ENCODE assay signal across 1 cellular context in the genomic region with DNA sequence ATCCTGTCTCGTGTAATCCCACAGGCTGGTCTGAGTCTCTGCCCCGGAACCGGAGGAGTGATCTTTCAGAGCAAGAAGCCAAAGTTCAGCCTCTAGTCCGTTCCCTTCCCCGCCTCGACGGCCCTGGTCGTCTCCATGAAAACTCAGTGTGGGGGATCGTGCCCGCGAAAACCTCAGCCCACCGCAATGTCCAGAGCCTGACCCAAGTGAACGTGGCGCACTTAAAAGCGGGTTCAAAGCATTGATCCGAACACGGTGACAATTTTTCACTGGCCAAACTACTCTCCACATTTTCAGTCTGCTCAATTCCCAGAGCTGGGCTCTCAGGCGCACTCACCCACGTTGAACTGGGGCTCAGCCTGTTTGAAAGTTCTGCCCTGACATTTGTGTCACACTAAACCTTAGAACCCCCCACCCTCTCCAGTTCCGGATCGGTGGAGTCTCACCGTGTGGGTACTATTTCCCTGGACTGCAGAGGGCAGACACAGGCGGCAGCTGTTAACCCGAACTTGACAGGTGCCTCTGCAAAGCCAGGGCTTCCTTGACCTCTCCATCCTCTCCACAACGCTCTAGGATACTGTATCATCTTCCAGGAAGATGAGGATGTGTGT.
TF ChIP-seq lines count a peak whose summit lies in the region.

No MANE protein-coding gene starts in this region.

TF ChIP-seq in HEK293, 187 proteins besides CTCF, POLR2A, EP300 and RAD21 (continued from another document):
- TF ChIP-seq, protein P1, sequence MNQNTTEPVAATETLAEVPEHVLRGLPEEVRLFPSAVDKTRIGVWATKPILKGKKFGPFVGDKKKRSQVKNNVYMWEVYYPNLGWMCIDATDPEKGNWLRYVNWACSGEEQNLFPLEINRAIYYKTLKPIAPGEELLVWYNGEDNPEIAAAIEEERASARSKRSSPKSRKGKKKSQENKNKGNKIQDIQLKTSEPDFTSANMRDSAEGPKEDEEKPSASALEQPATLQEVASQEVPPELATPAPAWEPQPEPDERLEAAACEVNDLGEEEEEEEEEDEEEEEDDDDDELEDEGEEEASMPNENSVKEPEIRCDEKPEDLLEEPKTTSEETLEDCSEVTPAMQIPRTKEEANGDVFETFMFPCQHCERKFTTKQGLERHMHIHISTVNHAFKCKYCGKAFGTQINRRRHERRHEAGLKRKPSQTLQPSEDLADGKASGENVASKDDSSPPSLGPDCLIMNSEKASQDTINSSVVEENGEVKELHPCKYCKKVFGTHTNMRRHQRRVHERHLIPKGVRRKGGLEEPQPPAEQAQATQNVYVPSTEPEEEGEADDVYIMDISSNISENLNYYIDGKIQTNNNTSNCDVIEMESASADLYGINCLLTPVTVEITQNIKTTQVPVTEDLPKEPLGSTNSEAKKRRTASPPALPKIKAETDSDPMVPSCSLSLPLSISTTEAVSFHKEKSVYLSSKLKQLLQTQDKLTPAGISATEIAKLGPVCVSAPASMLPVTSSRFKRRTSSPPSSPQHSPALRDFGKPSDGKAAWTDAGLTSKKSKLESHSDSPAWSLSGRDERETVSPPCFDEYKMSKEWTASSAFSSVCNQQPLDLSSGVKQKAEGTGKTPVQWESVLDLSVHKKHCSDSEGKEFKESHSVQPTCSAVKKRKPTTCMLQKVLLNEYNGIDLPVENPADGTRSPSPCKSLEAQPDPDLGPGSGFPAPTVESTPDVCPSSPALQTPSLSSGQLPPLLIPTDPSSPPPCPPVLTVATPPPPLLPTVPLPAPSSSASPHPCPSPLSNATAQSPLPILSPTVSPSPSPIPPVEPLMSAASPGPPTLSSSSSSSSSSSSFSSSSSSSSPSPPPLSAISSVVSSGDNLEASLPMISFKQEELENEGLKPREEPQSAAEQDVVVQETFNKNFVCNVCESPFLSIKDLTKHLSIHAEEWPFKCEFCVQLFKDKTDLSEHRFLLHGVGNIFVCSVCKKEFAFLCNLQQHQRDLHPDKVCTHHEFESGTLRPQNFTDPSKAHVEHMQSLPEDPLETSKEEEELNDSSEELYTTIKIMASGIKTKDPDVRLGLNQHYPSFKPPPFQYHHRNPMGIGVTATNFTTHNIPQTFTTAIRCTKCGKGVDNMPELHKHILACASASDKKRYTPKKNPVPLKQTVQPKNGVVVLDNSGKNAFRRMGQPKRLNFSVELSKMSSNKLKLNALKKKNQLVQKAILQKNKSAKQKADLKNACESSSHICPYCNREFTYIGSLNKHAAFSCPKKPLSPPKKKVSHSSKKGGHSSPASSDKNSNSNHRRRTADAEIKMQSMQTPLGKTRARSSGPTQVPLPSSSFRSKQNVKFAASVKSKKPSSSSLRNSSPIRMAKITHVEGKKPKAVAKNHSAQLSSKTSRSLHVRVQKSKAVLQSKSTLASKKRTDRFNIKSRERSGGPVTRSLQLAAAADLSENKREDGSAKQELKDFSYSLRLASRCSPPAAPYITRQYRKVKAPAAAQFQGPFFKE (tag by site-specific recombination; IDR thresholded peaks at IDR 0.05; ENCODE audit: borderline replicate concordance) = no peak
- TF ChIP-seq ZBTB1 (tag by site-specific recombination; IDR thresholded peaks at IDR 0.05) = no peak
- TF ChIP-seq, protein P2, sequence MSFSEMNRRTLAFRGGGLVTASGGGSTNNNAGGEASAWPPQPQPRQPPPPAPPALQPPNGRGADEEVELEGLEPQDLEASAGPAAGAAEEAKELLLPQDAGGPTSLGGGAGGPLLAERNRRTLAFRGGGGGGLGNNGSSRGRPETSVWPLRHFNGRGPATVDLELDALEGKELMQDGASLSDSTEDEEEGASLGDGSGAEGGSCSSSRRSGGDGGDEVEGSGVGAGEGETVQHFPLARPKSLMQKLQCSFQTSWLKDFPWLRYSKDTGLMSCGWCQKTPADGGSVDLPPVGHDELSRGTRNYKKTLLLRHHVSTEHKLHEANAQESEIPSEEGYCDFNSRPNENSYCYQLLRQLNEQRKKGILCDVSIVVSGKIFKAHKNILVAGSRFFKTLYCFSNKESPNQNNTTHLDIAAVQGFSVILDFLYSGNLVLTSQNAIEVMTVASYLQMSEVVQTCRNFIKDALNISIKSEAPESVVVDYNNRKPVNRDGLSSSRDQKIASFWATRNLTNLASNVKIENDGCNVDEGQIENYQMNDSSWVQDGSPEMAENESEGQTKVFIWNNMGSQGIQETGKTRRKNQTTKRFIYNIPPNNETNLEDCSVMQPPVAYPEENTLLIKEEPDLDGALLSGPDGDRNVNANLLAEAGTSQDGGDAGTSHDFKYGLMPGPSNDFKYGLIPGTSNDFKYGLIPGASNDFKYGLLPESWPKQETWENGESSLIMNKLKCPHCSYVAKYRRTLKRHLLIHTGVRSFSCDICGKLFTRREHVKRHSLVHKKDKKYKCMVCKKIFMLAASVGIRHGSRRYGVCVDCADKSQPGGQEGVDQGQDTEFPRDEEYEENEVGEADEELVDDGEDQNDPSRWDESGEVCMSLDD (tag by site-specific recombination; IDR thresholded peaks at IDR 0.05) = no peak
- no peak for TF ChIP-seq ZNF664 (tag by site-specific recombination; IDR thresholded peaks at IDR 0.05)
- TF ChIP-seq, protein P3, sequence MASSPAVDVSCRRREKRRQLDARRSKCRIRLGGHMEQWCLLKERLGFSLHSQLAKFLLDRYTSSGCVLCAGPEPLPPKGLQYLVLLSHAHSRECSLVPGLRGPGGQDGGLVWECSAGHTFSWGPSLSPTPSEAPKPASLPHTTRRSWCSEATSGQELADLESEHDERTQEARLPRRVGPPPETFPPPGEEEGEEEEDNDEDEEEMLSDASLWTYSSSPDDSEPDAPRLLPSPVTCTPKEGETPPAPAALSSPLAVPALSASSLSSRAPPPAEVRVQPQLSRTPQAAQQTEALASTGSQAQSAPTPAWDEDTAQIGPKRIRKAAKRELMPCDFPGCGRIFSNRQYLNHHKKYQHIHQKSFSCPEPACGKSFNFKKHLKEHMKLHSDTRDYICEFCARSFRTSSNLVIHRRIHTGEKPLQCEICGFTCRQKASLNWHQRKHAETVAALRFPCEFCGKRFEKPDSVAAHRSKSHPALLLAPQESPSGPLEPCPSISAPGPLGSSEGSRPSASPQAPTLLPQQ (tag by site-specific recombination; IDR thresholded peaks at IDR 0.05) = no peak
- TF ChIP-seq, protein P4, sequence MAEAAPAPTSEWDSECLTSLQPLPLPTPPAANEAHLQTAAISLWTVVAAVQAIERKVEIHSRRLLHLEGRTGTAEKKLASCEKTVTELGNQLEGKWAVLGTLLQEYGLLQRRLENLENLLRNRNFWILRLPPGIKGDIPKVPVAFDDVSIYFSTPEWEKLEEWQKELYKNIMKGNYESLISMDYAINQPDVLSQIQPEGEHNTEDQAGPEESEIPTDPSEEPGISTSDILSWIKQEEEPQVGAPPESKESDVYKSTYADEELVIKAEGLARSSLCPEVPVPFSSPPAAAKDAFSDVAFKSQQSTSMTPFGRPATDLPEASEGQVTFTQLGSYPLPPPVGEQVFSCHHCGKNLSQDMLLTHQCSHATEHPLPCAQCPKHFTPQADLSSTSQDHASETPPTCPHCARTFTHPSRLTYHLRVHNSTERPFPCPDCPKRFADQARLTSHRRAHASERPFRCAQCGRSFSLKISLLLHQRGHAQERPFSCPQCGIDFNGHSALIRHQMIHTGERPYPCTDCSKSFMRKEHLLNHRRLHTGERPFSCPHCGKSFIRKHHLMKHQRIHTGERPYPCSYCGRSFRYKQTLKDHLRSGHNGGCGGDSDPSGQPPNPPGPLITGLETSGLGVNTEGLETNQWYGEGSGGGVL (tag by site-specific recombination; IDR thresholded peaks at IDR 0.05) = peak; percentile 80
- TF ChIP-seq ZNF843 (tag by site-specific recombination; IDR thresholded peaks at IDR 0.05) = 0 out of 2 replicates have a peak, but pooled peaks have one; percentile 8
- no peak for TF ChIP-seq OSR2 (tag by site-specific recombination; IDR thresholded peaks at IDR 0.05)
- no peak for TF ChIP-seq EGR2 (tag by site-specific recombination; IDR thresholded peaks at IDR 0.05; ENCODE audit: low read depth)
- TF ChIP-seq ZNF791 (tag by site-specific recombination; IDR thresholded peaks at IDR 0.05) = no peak
- TF ChIP-seq, protein P5, sequence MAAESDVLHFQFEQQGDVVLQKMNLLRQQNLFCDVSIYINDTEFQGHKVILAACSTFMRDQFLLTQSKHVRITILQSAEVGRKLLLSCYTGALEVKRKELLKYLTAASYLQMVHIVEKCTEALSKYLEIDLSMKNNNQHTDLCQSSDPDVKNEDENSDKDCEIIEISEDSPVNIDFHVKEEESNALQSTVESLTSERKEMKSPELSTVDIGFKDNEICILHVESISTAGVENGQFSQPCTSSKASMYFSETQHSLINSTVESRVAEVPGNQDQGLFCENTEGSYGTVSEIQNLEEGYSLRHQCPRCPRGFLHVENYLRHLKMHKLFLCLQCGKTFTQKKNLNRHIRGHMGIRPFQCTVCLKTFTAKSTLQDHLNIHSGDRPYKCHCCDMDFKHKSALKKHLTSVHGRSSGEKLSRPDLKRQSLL (tag by site-specific recombination; IDR thresholded peaks at IDR 0.05) = peak; percentile 90; the same call in 1 of the 2 replicates
